In the genomic region with DNA sequence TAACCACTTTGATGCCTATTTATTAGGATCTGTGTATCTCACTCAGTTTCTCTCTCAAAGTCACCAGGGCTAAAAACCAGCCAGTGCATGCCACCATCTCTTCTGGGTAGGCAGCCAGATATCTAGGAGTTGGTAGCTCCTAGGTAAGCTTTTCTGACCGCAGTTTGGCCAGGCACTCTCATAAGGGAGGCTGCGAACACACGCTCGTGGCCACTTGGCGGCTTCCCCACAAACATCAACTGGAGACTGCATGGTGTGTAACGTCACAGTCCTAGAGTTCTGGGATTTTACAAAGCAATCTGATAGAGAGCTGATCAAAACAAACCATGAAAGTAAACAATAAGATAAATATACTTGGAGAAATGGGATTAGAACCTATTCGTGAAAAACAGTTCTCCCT, we compare ENCODE assay signal across 24 cellular contexts.
DNase-seq lines count a peak whose midpoint lies in the region; ATAC-seq, FAIRE-seq and TF ChIP-seq lines count a peak whose summit lies in the region.
"Had no signal": no experiment of that assay in that cellular context is flagged by ENCODE, and none has a peak within 500 bp of the region (broad histone marks: within the 10 kb centered on the region; RNA-seq: fewer than 3 reads in every experiment).

No MANE protein-coding gene starts in this region.

- H3K4me1 ChIP-seq in HepG2 (ENCODE audit: insufficient read depth, low read length) (peaks cover 15% of the 10 kb centered on the region), right lobe of liver (peaks cover 0 to 11% (median 3%) of the 10 kb centered on the region in 4 donors), H1 (replicated peaks in 1 of 4; ENCODE audit: control insufficient read depth in 3 of 4, insufficient read depth in 4 of 4, low read length in 3 of 4) (no peaks in the 10 kb centered on the region)
- H3K4me1 ChIP-seq: SJSA1 had no signal

- no peak overlapping the region for H3K18ac ChIP-seq in H1 (ENCODE audit: extremely low read depth, low read length)

- no peak overlapping the region for H2AK5ac ChIP-seq in H1 (ENCODE audit: low read depth, low read length)

- H3K27me3 ChIP-seq in HepG2 (ENCODE audit: control insufficient read depth in 1 of 2, insufficient read depth in 2 of 2, low read length in 2 of 2) (no peaks in the 10 kb centered on the region), right lobe of liver (no peaks in the 10 kb centered on the region), H1 (replicated peaks in 1 of 4; ENCODE audit: control insufficient read depth in 3 of 4, extremely low read depth in 1 of 4, insufficient read depth in 3 of 4, low read length in 3 of 4) (no peaks in the 10 kb centered on the region)
- H3K27me3 ChIP-seq: SJSA1 had no signal

- no peak overlapping the region for H3K4ac ChIP-seq in H1 (replicated peaks; ENCODE audit: insufficient read length, low read depth, low read length)

- H3K79me1 ChIP-seq in H1 (ENCODE audit: low read depth, low read length) = no peaks in the 10 kb centered on the region

- TF ChIP-seq EP300 in HepG2 (IDR thresholded peaks at IDR 0.05; ENCODE audit: low read depth in 2 of 2, low read length in 2 of 2) (no peak), HepG2 (CRISPR knock-in tag; IDR thresholded peaks at IDR 0.05; ENCODE audit: borderline replicate concordance) (no peak), H1 (IDR thresholded peaks at IDR 0.05; ENCODE audit: borderline replicate concordance in 1 of 2, low read depth in 2 of 2, low read length in 2 of 2) (no peak)

- H3K9ac ChIP-seq in HepG2 (ENCODE audit: insufficient read depth, low read depth, low read length) (no peak overlapping the region), H1 (replicated peaks in 1 of 4; ENCODE audit: extremely low read depth in 1 of 4, low read depth in 3 of 4, low read length in 3 of 4) (no peak overlapping the region)

- no peak overlapping the region for H2BK12ac ChIP-seq in H1 (ENCODE audit: low read depth, low read length)

- no peak overlapping the region for H4K8ac ChIP-seq in H1 (ENCODE audit: extremely low read depth, insufficient read depth, low read length)

- DNase-seq in HepG2 (ENCODE audit: low spot score) (no peak), right lobe of liver (no peak), H1 (ENCODE audit: low read depth in 1 of 2, low spot score in 2 of 2) (no peak), iPS-NIHi7 (ENCODE audit: extremely low spot score) (peak; percentile 32)
- DNase-seq: Caco-2; CD8-positive, alpha-beta T cell; NCI-H1092 treated with DMSO at 0.1 percent for 48 hours; NCI-H1436; NCI-H187; NCI-H2081 treated with DMSO at 0.1 percent for 48 hours; NCI-H2171; NCI-H226; NCI-H510A treated with DMSO at 0.1 percent for 48 hours; PC-3; Right ventricle myocardium superior had no signal

- no peaks in the 10 kb centered on the region for H3K79me2 ChIP-seq in HepG2 (ENCODE audit: insufficient read depth, low read length)
- H3K79me2 ChIP-seq in H1 (ENCODE audit: control insufficient read depth in 1 of 2, insufficient read depth in 2 of 2, low read length in 2 of 2) = no peaks in the 10 kb centered on the region

- no peak for FAIRE-seq in HepG2 (lab: Jason Lieb, UNC)
- FAIRE-seq in H1 (lab: Jason Lieb, UNC) = no peak
- FAIRE-seq: G401.6 had no signal

- TF ChIP-seq RAD21 in HepG2 (CRISPR knock-in tag; IDR thresholded peaks at IDR 0.05) (no peak), H1 (IDR thresholded peaks at IDR 0.05 in 1 of 2, conservative IDR thresholded peaks at IDR 0.05 in 1 of 2; ENCODE audit: low read depth in 2 of 2, low read length in 2 of 2) (peak; percentile 16 to 34)

- H3K36me3 ChIP-seq in HepG2 (replicated peaks in 1 of 2; ENCODE audit: control insufficient read depth in 1 of 2, insufficient read depth in 2 of 2, low read length in 2 of 2) = no peaks in the 10 kb centered on the region
- H3K36me3 ChIP-seq in right lobe of liver = no peaks in the 10 kb centered on the region
- H3K36me3 ChIP-seq in H1 (ENCODE audit: control insufficient read depth in 2 of 4, insufficient read depth in 4 of 4, low read length in 3 of 4) = no peaks in the 10 kb centered on the region
- H3K36me3 ChIP-seq: SJSA1 had no signal

- no peak overlapping the region for H2BK5ac ChIP-seq in H1 (ENCODE audit: low read depth, low read length)

- H3K9me3 ChIP-seq in HepG2 (ENCODE audit: low read length) (no peaks in the 10 kb centered on the region), right lobe of liver (no peaks in the 10 kb centered on the region), H1 (ENCODE audit: insufficient read depth in 2 of 2, low read depth in 1 of 2, low read length in 1 of 2) (no peaks in the 10 kb centered on the region)
- H3K9me3 ChIP-seq: Caco-2, SJSA1 had no signal

- H3K14ac ChIP-seq in H1 (ENCODE audit: insufficient read length) = no peak overlapping the region

- H3K4me3 ChIP-seq in HepG2 (replicated peaks in 1 of 3; ENCODE audit: insufficient read depth in 1 of 3, low read depth in 2 of 3, low read length in 3 of 3) (no peak overlapping the region), right lobe of liver (no peak overlapping the region), H1 (ENCODE audit: extremely low read depth in 1 of 4, insufficient read depth in 2 of 4, low read depth in 3 of 4, low read length in 4 of 4) (no peak overlapping the region)
- H3K4me3 ChIP-seq: SJSA1 had no signal

- WGBS in HepG2 (ENCODE audit: low lambda C conversion rate) = 39% methylated on average over 7 of the region's 7 CpGs
- WGBS in right lobe of liver (ENCODE audit: insufficient coverage, low coverage, low lambda C conversion rate, missing lambda C conversion rate) = 73% methylated on average over 7 of the region's 7 CpGs
- 92% methylated on average over 7 of the region's 7 CpGs; no CpG with 5 or more reads in 1 of the 2 experiments for WGBS in H1 (ENCODE audit: extremely low coverage in 1 of 2, insufficient coverage in 1 of 2, insufficient read length in 1 of 2, insufficient replicate concordance in 2 of 2, low coverage in 1 of 2, low lambda C conversion rate in 2 of 2, missing lambda C conversion rate in 1 of 2), 2 experiments

- no peak overlapping the region for H3K27ac ChIP-seq in HepG2 (ENCODE audit: extremely low read length, insufficient read depth, low read length)
- no peak overlapping the region for H3K27ac ChIP-seq in right lobe of liver
- H3K27ac ChIP-seq in H1 (ENCODE audit: low read depth, low read length) = no peak overlapping the region
- H3K27ac ChIP-seq: 22Rv1, C4-2B, HL-60, SJSA1 had no signal

- H2AFZ ChIP-seq in HepG2 (ENCODE audit: low read length) (no peak overlapping the region), H1 (ENCODE audit: low read length) (no peak overlapping the region)

- POLR2A ChIA-PET in HepG2 (lab: Yijun Ruan, JAX) = no interaction called here
- POLR2A ChIA-PET in H1 (lab: Charles Lee; ENCODE audit: partially characterized antibody) = no interaction called here

- in situ Hi-C loops in HepG2 (cut with HindIII; ENCODE audit: extremely low pct_ligation_motif_present, low pct_unique_long_range_greater_than_20kb) = no loop called here

- TF ChIP-seq CTCF in HepG2 (CRISPR knock-in tag; IDR thresholded peaks at IDR 0.05) (no peak), right lobe of liver (IDR thresholded peaks at IDR 0.05) (no peak), H1 (IDR thresholded peaks at IDR 0.05; ENCODE audit: control extremely low read depth in 1 of 3, insufficient read depth in 1 of 3, low read depth in 1 of 3, low read length in 3 of 3) (peak in 2 of 3 experiments; percentile 17 to 31; a peak in 2 of 4 replicates)

- no peak overlapping the region for H3K23ac ChIP-seq in H1 (ENCODE audit: insufficient read length)

- no peaks in the 10 kb centered on the region for H3K23me2 ChIP-seq in H1 (ENCODE audit: low read depth, low read length)

- no peak overlapping the region for H2BK15ac ChIP-seq in H1 (ENCODE audit: low read length)

- TF ChIP-seq POLR2A in HepG2 (IDR thresholded peaks at IDR 0.05; ENCODE audit: insufficient read depth in 1 of 2, low read depth in 2 of 2, low read length in 2 of 2) (no peak), right lobe of liver (IDR thresholded peaks at IDR 0.05) (no peak), H1 (IDR thresholded peaks at IDR 0.05; ENCODE audit: control extremely low read depth in 1 of 2, low read depth in 2 of 2, low read length in 2 of 2) (no peak)

- CTCF ChIA-PET in HepG2 (lab: Yijun Ruan, JAX; ENCODE audit: low intra/inter-chr PET ratio, low total read pairs) (no interaction called here), H1 (lab: Charles Lee; ENCODE audit: partially characterized antibody) (interaction anchor here (0.8 to 2.4 kb wide), 6 partner anchors 9 to 59 kb away, joined by 3 to 6 read pairs (median 3); no protein-coding TSS in a partner anchor)

- no peak overlapping the region for H4K5ac ChIP-seq in H1 (ENCODE audit: insufficient read length, low read depth, low read length)

- no TSS peak for BruUV-seq in HepG2 (replicated peaks; lab: Mats Ljungman, UMichigan)

- ATAC-seq in HepG2 (peak; percentile 57), right lobe of liver (no peak), GM21717 (IDR thresholded peaks at IDR 0.05; ENCODE audit: unreplicated experiment) (no peak), HG02759 (IDR thresholded peaks at IDR 0.05; ENCODE audit: unreplicated experiment) (no peak), GM18907 (IDR thresholded peaks at IDR 0.05; ENCODE audit: unreplicated experiment) (no peak)
- ATAC-seq: CD8-positive, alpha-beta T cell; HCT116; PC-3 had no signal

- no peak overlapping the region for H2BK120ac ChIP-seq in H1 (replicated peaks; ENCODE audit: low read depth, low read length)

- H4K91ac ChIP-seq in H1 (replicated peaks; ENCODE audit: insufficient read length, low read length) = no peak overlapping the region

- H4K20me1 ChIP-seq in HepG2 (ENCODE audit: insufficient read depth, low read length) = no peaks in the 10 kb centered on the region
- no peaks in the 10 kb centered on the region for H4K20me1 ChIP-seq in H1 (replicated peaks in 1 of 2; ENCODE audit: control insufficient read depth in 1 of 2, insufficient read depth in 2 of 2, low read length in 2 of 2)

- H3K56ac ChIP-seq in H1 (replicated peaks; ENCODE audit: insufficient read length, low read depth, low read length) = no peak overlapping the region

- intact Hi-C loops in HepG2 (cut with micrococcal nuclease; ENCODE audit: unreplicated experiment) = no loop called here
- intact Hi-C loops in right lobe of liver (cut with DNase I) = no loop called here

- H3K4me2 ChIP-seq in HepG2 (ENCODE audit: low read depth, low read length) = no peak overlapping the region
- no peak overlapping the region for H3K4me2 ChIP-seq in H1 (ENCODE audit: insufficient read depth in 1 of 2, low read depth in 2 of 2, low read length in 2 of 2)

- no peak overlapping the region for H2BK20ac ChIP-seq in H1 (ENCODE audit: low read length)

TF ChIP-seq in HepG2, 621 proteins besides CTCF, POLR2A, EP300 and RAD21 (continues in another document):
- no peak for TF ChIP-seq ZNF547 (CRISPR knock-in tag; IDR thresholded peaks at IDR 0.05)

TF ChIP-seq in H1, 55 proteins besides CTCF, POLR2A, EP300 and RAD21 (continues in another document):
- no peak for TF ChIP-seq GABPA (IDR thresholded peaks at IDR 0.05; ENCODE audit: borderline replicate concordance, insufficient read depth, low read length)

Comparison
In these comparisons a context has a peak if more than half of its experiments do, and no peak if none do; other contexts are left out.
1. CTCF ChIP-seq: peak in H1 (2 of 3); none in HepG2 (single experiment) and right lobe of liver (0 of 4).
2. Of the 41 proteins assayed by ChIP-seq in both HepG2 and H1: peak only in HepG2: none; only in H1: CTCF and RAD21; in both: none; in neither: 39.